Comparison of ENCODE assay signal across 24 cellular contexts in the genomic region with DNA sequence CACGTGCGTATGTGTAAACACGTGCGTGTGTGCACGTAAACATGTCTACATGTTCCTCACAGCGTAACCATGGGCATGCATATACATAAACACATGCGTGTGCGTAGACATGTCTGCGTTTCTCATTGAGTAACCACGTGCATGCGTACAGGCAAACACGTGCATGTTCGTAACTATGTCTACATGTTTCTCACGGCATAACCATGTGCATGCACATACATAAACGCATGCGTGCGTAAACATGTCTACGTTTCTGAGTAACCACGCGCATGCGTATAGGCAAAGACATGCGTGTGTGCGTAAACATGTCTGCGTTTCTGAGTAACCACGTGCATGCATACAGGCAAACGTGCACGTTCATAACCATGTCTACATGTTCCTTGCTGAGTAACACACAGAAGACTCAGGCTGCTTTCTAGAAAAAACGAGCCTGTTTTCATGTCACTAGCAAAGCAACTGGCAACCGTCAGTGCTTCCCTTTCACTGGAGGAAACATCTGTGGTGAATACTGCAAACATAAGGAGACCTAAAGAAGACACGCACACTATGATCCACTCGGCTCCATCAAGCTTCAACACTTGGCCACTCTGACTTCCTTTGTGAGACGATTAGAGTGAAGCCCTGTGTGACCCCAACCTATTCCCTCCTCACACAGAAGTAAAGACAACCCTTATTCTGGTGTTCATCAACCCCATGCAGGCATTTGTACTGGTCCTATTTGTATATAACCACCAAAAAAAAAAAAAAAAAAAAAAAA. TPM values are rescaled to one million over a fixed set of nuclear protein-coding genes. Genes with fewer than 3 reads are reported as not detected.
"Had no signal": no experiment of that assay in that cellular context is flagged by ENCODE, and none has a peak within 500 bp of the region (broad histone marks: within the 10 kb centered on the region; RNA-seq: fewer than 3 reads in every experiment).

No MANE protein-coding gene starts in this region.

- ATAC-seq: activated T-cell treated with anti-CD3 and anti-CD28 coated beads, Interleukin-2, amount 50 U/mL, for 4 hours; mucosa of descending colon; pancreas had no signal

- DNase-seq: activated CD4-positive, alpha-beta T cell treated with anti-CD3 and anti-CD28 coated beads, Interleukin-2, amount 50 U/mL, for 1 hour; activated CD4-positive, CD25-positive, alpha-beta regulatory T cell treated with anti-CD3 and anti-CD28 coated beads, Interleukin-2, amount 50 U/mL, for 72 hours; activated CD8-positive, alpha-beta memory T cell treated with anti-CD3 and anti-CD28 coated beads, Interleukin-2, amount 50 U/mL, for 4 hours; activated effector memory CD4-positive, alpha-beta T cell treated with Interleukin-2 at 50 U/mL for 16 hours; activated naive CD4-positive, alpha-beta T cell treated with anti-CD3 and anti-CD28 coated beads, Interleukin-2, amount 50 U/mL, for 16 hours; activated T-cell treated with anti-CD3 and anti-CD28 coated beads, Interleukin-2, amount 50 U/mL, for 4 hours; cortex of kidney; effector CD8-positive, alpha-beta T cell; esophagus squamous epithelium; mesenchymal stem cell; mucosa of descending colon; naive B cell; pancreas; stimulated activated CD4-positive, alpha-beta T cell treated with anti-CD3 and anti-CD28 coated beads, Interleukin-4, amount 100 ng/mL, for 1 hour; stomach had no signal

- H3K27me3 Mint-ChIP-seq: naive B cell, type B pancreatic cell had no signal

- H3K4me1 Mint-ChIP-seq: neural progenitor cell had no signal

- H3K27ac Mint-ChIP-seq: neural progenitor cell, type B pancreatic cell had no signal

- H3K4me1 ChIP-seq: esophagus squamous epithelium, neural progenitor cell, pancreas, stomach had no signal

- H3K4me3 ChIP-seq: esophagus squamous epithelium, mucosa of descending colon, neural progenitor cell, pancreas, right lobe of liver, smooth muscle cell, stomach had no signal

- FAIRE-seq: pancreas had no signal

- H3K9me3 ChIP-seq: esophagus squamous epithelium, mucosa of descending colon, pancreas, right lobe of liver, stomach had no signal

- H3K27me3 ChIP-seq: esophagus squamous epithelium, neural progenitor cell, pancreas, right lobe of liver, stomach had no signal

- H3K9me3 Mint-ChIP-seq: activated T-cell treated with anti-CD3 and anti-CD28 coated beads, Interleukin-2, amount 50 U/mL, for 4 hours; naive B cell; neural progenitor cell; type B pancreatic cell had no signal

- H3K9ac ChIP-seq: neural progenitor cell had no signal

- H2AFZ ChIP-seq: neural progenitor cell had no signal

- H3K4me3 Mint-ChIP-seq: activated T-cell treated with anti-CD3 and anti-CD28 coated beads, Interleukin-2, amount 50 U/mL, for 4 hours; naive B cell; neural progenitor cell; type B pancreatic cell had no signal

- H3K4me2 ChIP-seq: neural progenitor cell, smooth muscle cell had no signal

- H3K27ac ChIP-seq: esophagus squamous epithelium, neural progenitor cell, pancreas, right lobe of liver, stomach, VCaP had no signal

RNA-seq across cellular contexts. Expression of a gene that starts 39.8 kb away (rescaled TPM):
- total RNA-seq: activated T-cell treated with anti-CD3 and anti-CD28 coated beads, Interleukin-2, amount 50 U/mL, for 4 hours; lower leg skin; right lobe of liver; smooth muscle cell; stomach; T-helper 1 cell treated with Interleukin-12 subunit alpha and Interleukin-12 subunit beta and Interleukin-4 antibody, amounts not matched to agents 30 ng/mL and 1 ng/mL, for 36 hours; temporal lobe had no signal
- polyA plus RNA-seq: aorta, smooth muscle cell had no signal

RNA-seq across cellular contexts. Expression of a gene that starts 47.9 kb away (rescaled TPM):
- total RNA-seq: activated T-cell treated with anti-CD3 and anti-CD28 coated beads, Interleukin-2, amount 50 U/mL, for 4 hours; lower leg skin; mucosa of descending colon; pancreas; smooth muscle cell; stomach; T-helper 1 cell treated with Interleukin-12 subunit alpha and Interleukin-12 subunit beta and Interleukin-4 antibody, amounts not matched to agents 30 ng/mL and 1 ng/mL, for 36 hours; temporal lobe had no signal
- polyA plus RNA-seq: smooth muscle cell had no signal
